In the genomic region with DNA sequence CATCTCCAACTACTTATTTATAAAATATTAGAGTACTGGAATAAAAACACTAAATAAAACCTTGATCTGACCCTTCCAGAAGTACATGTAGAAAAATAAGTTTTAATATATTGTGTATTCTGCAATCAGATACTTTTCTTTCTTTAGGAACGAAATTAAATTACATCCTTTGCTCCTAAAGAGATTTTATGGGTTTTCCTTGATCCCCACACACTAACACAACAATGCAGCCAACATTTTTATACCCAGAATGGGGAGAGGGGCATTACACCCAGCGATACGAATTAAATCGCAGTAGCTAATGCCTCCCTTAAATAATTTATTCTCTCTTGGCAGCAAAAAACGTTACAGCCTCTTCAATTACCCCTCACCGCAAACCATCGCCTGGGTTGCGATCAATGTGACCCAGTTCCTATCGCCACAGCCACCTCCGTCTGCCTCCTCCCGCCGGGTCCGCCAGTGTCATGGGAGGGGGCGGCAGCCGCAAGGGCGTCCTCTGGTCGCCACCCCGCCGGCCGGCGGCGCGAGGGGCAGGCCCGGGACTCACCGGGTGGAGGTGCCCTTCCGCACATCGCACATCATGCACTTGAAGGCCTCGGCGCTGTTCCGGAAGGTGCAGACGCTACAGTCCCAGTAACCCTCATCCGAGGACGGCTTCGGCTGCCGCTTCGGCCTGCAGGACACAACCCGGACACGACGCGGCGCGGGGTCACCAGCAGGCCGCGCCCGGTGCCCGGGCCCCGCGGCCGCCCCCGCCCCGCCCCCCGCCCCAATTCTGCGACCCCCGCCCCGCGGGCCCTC, we compare ENCODE assay signal across 8 cellular contexts. TPM values are rescaled to one million over a fixed set of nuclear protein-coding genes. Genes with fewer than 3 reads are reported as not detected.
DNase-seq lines count a peak whose midpoint lies in the region; ATAC-seq and TF ChIP-seq lines count a peak whose summit lies in the region.

No MANE protein-coding gene starts in this region.

- peak overlapping the region in 58 of 59 donors; percentile 30 to 97 (median 87) for H3K27ac ChIP-seq in dorsolateral prefrontal cortex
- peak overlapping the region; percentile 71 to 90 (median 87) for H3K27ac ChIP-seq in right lobe of liver

- peak in 29 of 56 donors; percentile 7 to 55 (median 26) for TF ChIP-seq CTCF in dorsolateral prefrontal cortex (IDR thresholded peaks at IDR 0.05 in 54 of 56, conservative IDR thresholded peaks at IDR 0.05 in 2 of 56; ENCODE audit: low read depth in 1 of 56, partially characterized antibody in 56 of 56)
- TF ChIP-seq CTCF in right lobe of liver (IDR thresholded peaks at IDR 0.05), result peak; percentile 26 to 44 (median 33)

- H3K9me3 ChIP-seq in right lobe of liver, result no peaks in the 10 kb centered on the region

- peak; percentile 39 for TF ChIP-seq POLR2A in GM19193 (IDR thresholded peaks at IDR 0.05; ENCODE audit: extremely low read depth, insufficient read depth, insufficient read length)
- no peak for TF ChIP-seq POLR2A in right lobe of liver (IDR thresholded peaks at IDR 0.05)

- H3K4me3 ChIP-seq in dorsolateral prefrontal cortex (peak overlapping the region; percentile 61 to 95 (median 86)), right lobe of liver (peak overlapping the region; percentile 51 to 80 (median 60))

- intact Hi-C loops in dorsolateral prefrontal cortex (cut with DNase I), result loop anchor here in 1 of 2 donors (5.0 kb wide), 1 partner anchor 90 kb away; a partner anchor contains a TSS
- intact Hi-C loops in right lobe of liver (cut with DNase I), result no loop called here

- H3K27me3 ChIP-seq in dorsolateral prefrontal cortex (no peaks in the 10 kb centered on the region), right lobe of liver (no peaks in the 10 kb centered on the region)

- peaks cover 0 to 32% (median 13%) of the 10 kb centered on the region in 4 donors for H3K4me1 ChIP-seq in right lobe of liver

- peak in 13 of 14 donors; percentile 16 to 80 (median 51) for DNase-seq in C1 segment of cervical spinal cord (lab: John Stamatoyannopoulos, UW)
- DNase-seq in NCI-H526 treated with DMSO at 0.1 percent for 48 hours (lab: John Stamatoyannopoulos, UW), result peak; percentile 75
- peak; percentile 55 to 57 for DNase-seq in activated CD4-positive, alpha-beta T cell treated with anti-CD3 and anti-CD28 coated beads, Interleukin-2, amount 50 U/mL, for 4 hours
- peak; percentile 44 to 71 (median 58) for DNase-seq in dorsolateral prefrontal cortex
- peak; percentile 81 to 87 (median 82) for DNase-seq in right lobe of liver
- DNase-seq in stimulated activated CD4-positive, alpha-beta T cell treated with anti-CD3 and anti-CD28 coated beads, Interleukin-4, amount 100 ng/mL, for 48 hours (ENCODE audit: low read depth in 2 of 2), result peak; percentile 44 to 60

- H3K36me3 ChIP-seq in right lobe of liver, result no peaks in the 10 kb centered on the region

- 2% methylated on average over 10 of the region's 56 CpGs for WGBS in right lobe of liver (ENCODE audit: insufficient coverage, low coverage, low lambda C conversion rate, missing lambda C conversion rate)

- ATAC-seq in HG03378 (IDR thresholded peaks at IDR 0.05; ENCODE audit: unreplicated experiment), result peak; percentile 78
- ATAC-seq in right lobe of liver, result peak; percentile 71 to 78 (median 75)

RNA-seq across cellular contexts. Expression of a gene that starts 0.8 kb away (rescaled TPM):
- total RNA-seq in dorsolateral prefrontal cortex (100 to 1,000 TPM in 2 of 120 experiments, 10 to 100 TPM in 118; 50.9 to 101 (median 80.2) TPM), right lobe of liver (10 to 100 TPM; 12.8 to 22.3 (median 16.9) TPM)

Comparison
In these comparisons a context has a peak if more than half of its experiments do, and no peak if none do; other contexts are left out.
1. Peak in every context shown above with its lines: DNase-seq, ATAC-seq, H3K4me3 ChIP-seq and H3K27ac ChIP-seq.